ENCODE assay signal across 15 cellular contexts in genomic region chr16:2768403-2769089, GRCh38. TPM values are rescaled to one million over a fixed set of nuclear protein-coding genes. Genes with fewer than 3 reads are reported as not detected.
A peak's percentile ranks its signal among the peaks of the same experiment; 100 is the strongest.
DNase-seq lines count a peak whose midpoint lies in the region; ATAC-seq and TF ChIP-seq lines count a peak whose summit lies in the region.
"Had no signal": no experiment of that assay in that cellular context is flagged by ENCODE, and none has a peak within 500 bp of the region (broad histone marks: within the 10 kb centered on the region; RNA-seq: fewer than 3 reads in every experiment).

No MANE protein-coding gene starts in this region.

- H3K27ac Mint-ChIP-seq in activated naive CD4-positive, alpha-beta T cell treated with anti-CD3 and anti-CD28 coated beads, Interleukin-2, amount 50 U/mL, for 72 hours: peak overlapping the region; percentile 35 to 92

- H3K27ac ChIP-seq in suprapubic skin: peak overlapping the region; percentile 84

- no peak for TF ChIP-seq POLR2A in suprapubic skin (IDR thresholded peaks at IDR 0.05)

- DNase-seq in activated naive CD4-positive, alpha-beta T cell treated with anti-CD3 and anti-CD28 coated beads, Interleukin-2, amount 50 U/mL, for 72 hours (ENCODE audit: low spot score in 2 of 2): no peak
- DNase-seq in activated naive CD4-positive, alpha-beta T cell treated with Interleukin-2 at 50 U/mL for 16 hours: no peak
- DNase-seq in suprapubic skin (ENCODE audit: low spot score in 2 of 2) (no peak), COLO668 (lab: John Stamatoyannopoulos, UW; ENCODE audit: unreplicated experiment) (no peak), NCI-H128 (lab: John Stamatoyannopoulos, UW; ENCODE audit: unreplicated experiment) (no peak)
- DNase-seq: activated CD4-positive, CD25-positive, alpha-beta regulatory T cell treated with anti-CD3 and anti-CD28 coated beads, Interleukin-2, amount 50 U/mL, for 72 hours; activated naive CD4-positive, alpha-beta T cell treated with anti-CD3 and anti-CD28 coated beads for 36 hours; dorsolateral prefrontal cortex; heart right ventricle; midbrain; NCI-H1105 treated with DMSO at 0.1 percent for 48 hours; NCI-H82 had no signal

- peaks cover 27 to 38% of the 10 kb centered on the region in 2 donors for H3K36me3 Mint-ChIP-seq in activated naive CD4-positive, alpha-beta T cell treated with anti-CD3 and anti-CD28 coated beads, Interleukin-2, amount 50 U/mL, for 72 hours

- H3K9me3 Mint-ChIP-seq in activated naive CD4-positive, alpha-beta T cell treated with anti-CD3 and anti-CD28 coated beads, Interleukin-2, amount 50 U/mL, for 72 hours: no peaks in the 10 kb centered on the region
- H3K9me3 Mint-ChIP-seq: activated naive CD4-positive, alpha-beta T cell treated with anti-CD3 and anti-CD28 coated beads for 36 hours had no signal

- peaks cover 38% of the 10 kb centered on the region for H3K4me1 ChIP-seq in suprapubic skin

- TF ChIP-seq CTCF in suprapubic skin (IDR thresholded peaks at IDR 0.05): no peak

- 77% methylated on average over 17 of the region's 17 CpGs for WGBS in suprapubic skin

- H3K36me3 ChIP-seq in suprapubic skin: peaks cover 91% of the 10 kb centered on the region

- ATAC-seq in activated naive CD4-positive, alpha-beta T cell treated with anti-CD3 and anti-CD28 coated beads, Interleukin-2, amount 50 U/mL, for 72 hours: no peak
- ATAC-seq in esophagus mucosa: peak; percentile 66
- ATAC-seq: right cardiac atrium had no signal

- no peak for TF ChIP-seq EP300 in suprapubic skin (IDR thresholded peaks at IDR 0.05)

- H3K4me3 ChIP-seq in suprapubic skin: no peak overlapping the region
- H3K4me3 ChIP-seq: dorsolateral prefrontal cortex, heart right ventricle had no signal

- no peaks in the 10 kb centered on the region for H3K9me3 ChIP-seq in suprapubic skin
- H3K9me3 ChIP-seq: heart right ventricle had no signal

- no peaks in the 10 kb centered on the region for H3K27me3 ChIP-seq in suprapubic skin
- H3K27me3 ChIP-seq: dorsolateral prefrontal cortex, heart right ventricle had no signal

RNA-seq across cellular contexts. Expression of gene ELOB, which starts 8.5 kb away (rescaled TPM):
- 100 to 1,000 TPM; 218 to 224 TPM for total RNA-seq in activated naive CD4-positive, alpha-beta T cell treated with anti-CD3 and anti-CD28 coated beads, Interleukin-2, amount 50 U/mL, for 72 hours
- 310 TPM for total RNA-seq in esophagus mucosa
- 100 to 1,000 TPM; 174 to 249 (median 213) TPM for total RNA-seq in suprapubic skin

RNA-seq across cellular contexts. Expression of gene SRRM2, which starts 16.1 kb away (rescaled TPM):
- 100 to 1,000 TPM; 624 to 790 TPM for total RNA-seq in activated naive CD4-positive, alpha-beta T cell treated with anti-CD3 and anti-CD28 coated beads, Interleukin-2, amount 50 U/mL, for 72 hours
- total RNA-seq in esophagus mucosa (280 TPM), suprapubic skin (1,000 to 10,000 TPM in 1 of 4 donors, 100 to 1,000 TPM in 3; 484 to 1,595 (median 654) TPM)

RNA-seq across cellular contexts. Expression of gene PRSS33, which starts 18.8 kb away (rescaled TPM):
- total RNA-seq in activated naive CD4-positive, alpha-beta T cell treated with anti-CD3 and anti-CD28 coated beads, Interleukin-2, amount 50 U/mL, for 72 hours: not detected
- total RNA-seq in esophagus mucosa (not detected), suprapubic skin (not detected)
- total RNA-seq: A673, right cardiac atrium had no signal

RNA-seq across cellular contexts. Expression of gene PRSS41, which starts 29.7 kb away (rescaled TPM):
- not detected for total RNA-seq in activated naive CD4-positive, alpha-beta T cell treated with anti-CD3 and anti-CD28 coated beads, Interleukin-2, amount 50 U/mL, for 72 hours
- not detected for total RNA-seq in esophagus mucosa
- total RNA-seq in suprapubic skin: not detected
- total RNA-seq: A673; activated naive CD4-positive, alpha-beta T cell treated with anti-CD3 and anti-CD28 coated beads for 36 hours; dorsolateral prefrontal cortex; heart right ventricle; right cardiac atrium had no signal

RNA-seq across cellular contexts. Expression of gene PRSS21, which starts 48.5 kb away (rescaled TPM):
- 1 to 10 TPM; 1.8 to 2.4 TPM for total RNA-seq in activated naive CD4-positive, alpha-beta T cell treated with anti-CD3 and anti-CD28 coated beads, Interleukin-2, amount 50 U/mL, for 72 hours
- total RNA-seq in esophagus mucosa (6.9 TPM), suprapubic skin (1 to 10 TPM in 2 of 4 donors, under 1 TPM in 1, not detected in 1; 0.87 to 7.6 (median 1.3) TPM)
- total RNA-seq: A673, right cardiac atrium had no signal
